In genomic region chr21:37363936-37364335, GRCh38 we compare ENCODE assay signal across 20 cellular contexts. TPM values are rescaled to one million over a fixed set of nuclear protein-coding genes. Genes with fewer than 3 reads are reported as not detected.
A peak's percentile ranks its signal among the peaks of the same experiment; 100 is the strongest.
DNase-seq lines count a peak whose midpoint lies in the region; ATAC-seq, FAIRE-seq and TF ChIP-seq lines count a peak whose summit lies in the region.
"Had no signal": no experiment of that assay in that cellular context is flagged by ENCODE, and none has a peak within 500 bp of the region (broad histone marks: within the 10 kb centered on the region; RNA-seq: fewer than 3 reads in every experiment).

No MANE protein-coding gene starts in this region.

- no TSS peak for BruUV-seq in Panc1 (replicated peaks; lab: Mats Ljungman, UMichigan)

- peaks cover 9% of the 10 kb centered on the region; the same call in 1 of the 2 replicates for H3K4me1 ChIP-seq in Panc1 (ENCODE audit: control insufficient read depth, insufficient read depth, low read length)
- H3K4me1 ChIP-seq in small intestine (ENCODE audit: control insufficient read depth in 2 of 2, insufficient read depth in 1 of 2, low read depth in 1 of 2, low read length in 1 of 2) = peaks cover 0 to 4% of the 10 kb centered on the region in 2 donors

- no peaks in the 10 kb centered on the region for H3K9me3 Mint-ChIP-seq in activated T-cell treated with anti-CD3 and anti-CD28 coated beads, Interleukin-2, amount 50 U/mL, for 4 hours
- H3K9me3 Mint-ChIP-seq in naive B cell (no peaks in the 10 kb centered on the region), type B pancreatic cell (no peaks in the 10 kb centered on the region)

- peak overlapping the region; percentile 16 for H3K4me3 Mint-ChIP-seq in activated T-cell treated with anti-CD3 and anti-CD28 coated beads, Interleukin-2, amount 50 U/mL, for 4 hours
- peak overlapping the region in 2 of 8 donors; percentile 98 to 99 for H3K4me3 Mint-ChIP-seq in naive B cell
- H3K4me3 Mint-ChIP-seq in type B pancreatic cell = no peak overlapping the region

- in situ Hi-C loops in Panc1 (cut with HindIII; ENCODE audit: low pct_unique_long_range_greater_than_20kb, low sequenced_read_pairs) = no loop called here

- H3K4me1 Mint-ChIP-seq in activated T-cell treated with anti-CD3 and anti-CD28 coated beads, Interleukin-2, amount 50 U/mL, for 4 hours (ENCODE audit: low read depth) = peaks cover 16% of the 10 kb centered on the region
- H3K4me1 Mint-ChIP-seq in naive B cell (peaks cover 15 to 29% (median 26%) of the 10 kb centered on the region in 3 donors), type B pancreatic cell (ENCODE audit: unreplicated experiment) (peaks cover 8% of the 10 kb centered on the region)

- peak overlapping the region; percentile 99; the same call in 1 of the 2 replicates for H3K27ac ChIP-seq in Panc1 (ENCODE audit: low read length)
- H3K27ac ChIP-seq in small intestine (ENCODE audit: low read depth in 1 of 2, low read length in 1 of 2) = no peak overlapping the region
- H3K27ac ChIP-seq: C4-2B, KMS-11 had no signal

- TF ChIP-seq CTCF in Panc1 (IDR thresholded peaks at IDR 0.05) (no peak), type B pancreatic cell (conservative IDR thresholded peaks at IDR 0.05) (no peak)

- intact Hi-C loops in Panc1 (cut with micrococcal nuclease; ENCODE audit: unreplicated experiment) = no loop called here

- H3K9me3 ChIP-seq in Panc1 (ENCODE audit: control insufficient read depth, insufficient read depth, low read depth, low read length) (no peaks in the 10 kb centered on the region), small intestine (ENCODE audit: control insufficient read depth, low read depth) (no peaks in the 10 kb centered on the region)

- no peaks in the 10 kb centered on the region for H3K27me3 ChIP-seq in Panc1 (ENCODE audit: control insufficient read depth, insufficient read depth, low read length)
- H3K27me3 ChIP-seq in small intestine (ENCODE audit: control insufficient read depth in 2 of 2, insufficient read depth in 2 of 2, low read length in 2 of 2) = no peaks in the 10 kb centered on the region

- 95 to 100% (median 100%) methylated on average over 1 of the region's 1 CpG for WGBS in small intestine, 3 donors

- no peak overlapping the region for H3K4me3 ChIP-seq in Panc1 (ENCODE audit: low read depth in 2 of 2, low read length in 2 of 2)
- no peak overlapping the region for H3K4me3 ChIP-seq in small intestine (ENCODE audit: low read depth in 1 of 2, low read length in 2 of 2)

- CTCF ChIA-PET in Panc1 (lab: Charles Lee) (no interaction called here), HEK293T (lab: Yijun Ruan, JAX) (no interaction called here)

- POLR2A ChIA-PET in Panc1 (lab: Charles Lee) (no interaction called here), HEK293T (lab: Yijun Ruan, JAX) (interaction anchor here (1.0 to 2.5 kb wide), 2 partner anchors 25 to 97 kb away, joined by 3 to 21 read pairs; partner anchors contain the start of gene VPS26C)

- no peak for DNase-seq in activated T-cell treated with anti-CD3 and anti-CD28 coated beads, Interleukin-2, amount 50 U/mL, for 4 hours
- no peak for DNase-seq in activated T-cell treated with anti-CD3 and anti-CD28 coated beads, Interleukin-2, amount 50 U/mL, for 1 hour
- DNase-seq in Panc1 (ENCODE audit: low read depth, low spot score) (no peak), naive B cell (no peak), type B pancreatic cell (ENCODE audit: extremely low spot score, unreplicated experiment) (no peak), HEK293T (ENCODE audit: extremely low spot score) (no peak), H54 (ENCODE audit: insufficient read length, low spot score) (no peak), small intestine (no peak)
- DNase-seq: Calu3; MM.1S; NCI-H1105; NCI-H1694 treated with DMSO at 0.1 percent for 48 hours; NCI-H69; NK-92 treated with Interleukin-12 subunit alpha and Interleukin-12 subunit beta, amount 100 ng/mL, for 24 hours had no signal

- no peak for TF ChIP-seq POLR2A in H54 (IDR thresholded peaks at IDR 0.05; ENCODE audit: low read depth, low read length)

- no peaks in the 10 kb centered on the region for H3K36me3 Mint-ChIP-seq in activated T-cell treated with anti-CD3 and anti-CD28 coated beads, Interleukin-2, amount 50 U/mL, for 4 hours (ENCODE audit: insufficient read depth)
- peaks cover 0 to 8% of the 10 kb centered on the region in 2 donors for H3K36me3 Mint-ChIP-seq in naive B cell
- H3K36me3 Mint-ChIP-seq in type B pancreatic cell = no peaks in the 10 kb centered on the region

- no peak for ATAC-seq in activated T-cell treated with anti-CD3 and anti-CD28 coated beads, Interleukin-2, amount 50 U/mL, for 4 hours
- no peak for ATAC-seq in Panc1
- no peak for ATAC-seq in naive B cell (ENCODE audit: low read depth in 2 of 2)
- ATAC-seq: GM12878, HCT116 had no signal

- H3K27me3 Mint-ChIP-seq in activated T-cell treated with anti-CD3 and anti-CD28 coated beads, Interleukin-2, amount 50 U/mL, for 4 hours (ENCODE audit: low read depth) = no peaks in the 10 kb centered on the region
- H3K27me3 Mint-ChIP-seq in naive B cell (no peaks in the 10 kb centered on the region), type B pancreatic cell (no peaks in the 10 kb centered on the region)

- H3K36me3 ChIP-seq in Panc1 (ENCODE audit: control insufficient read depth, insufficient read depth, low read length) (no peaks in the 10 kb centered on the region; the same call in 1 of the 2 replicates), small intestine (ENCODE audit: control insufficient read depth in 2 of 2, insufficient read depth in 2 of 2, low read length in 2 of 2) (no peaks in the 10 kb centered on the region)

- FAIRE-seq in H54 (lab: Jason Lieb, UNC) (no peak), small intestine (lab: Jason Lieb, UNC) (no peak)
- FAIRE-seq: A204.1, GM18507 had no signal

- H3K27ac Mint-ChIP-seq in naive B cell = peak overlapping the region in 4 of 6 donors; percentile 4 to 100 (median 75)
- H3K27ac Mint-ChIP-seq in type B pancreatic cell = peak overlapping the region; percentile 43

TF ChIP-seq in HEK293T, 16 proteins besides CTCF, POLR2A, EP300 and RAD21:
- TF ChIP-seq PKNOX1 (IDR thresholded peaks at IDR 0.05) (no peak), FOXK2 (IDR thresholded peaks at IDR 0.05) (no peak), NFRKB (IDR thresholded peaks at IDR 0.05) (no peak), FOXM1 (IDR thresholded peaks at IDR 0.05; ENCODE audit: borderline replicate concordance) (no peak), TARDBP (IDR thresholded peaks at IDR 0.05) (no peak), ZNF384 (IDR thresholded peaks at IDR 0.05) (no peak), HDGF (IDR thresholded peaks at IDR 0.05; ENCODE audit: borderline replicate concordance) (no peak), CTBP1 (IDR thresholded peaks at IDR 0.05; ENCODE audit: borderline replicate concordance) (no peak)

RNA-seq across cellular contexts. Expression of gene DYRK1A, which starts 2.6 kb away (rescaled TPM):
- total RNA-seq in activated T-cell treated with anti-CD3 and anti-CD28 coated beads, Interleukin-2, amount 50 U/mL, for 4 hours = 10 to 100 TPM; 53.8 to 60.1 (median 56.1) TPM
- 36.1 TPM for total RNA-seq in Panc1 (2021; ENCODE audit: unreplicated experiment)
- 11.2 TPM for polyA plus RNA-seq in Panc1 (2012; ENCODE audit: insufficient read length)
- 10 to 100 TPM in 3 of 6 donors, 1 to 10 TPM in 3; 5.9 to 14.3 (median 10.2) TPM for polyA plus RNA-seq in naive B cell (ENCODE audit: low read depth in 6 of 6)
- total RNA-seq in type B pancreatic cell (ENCODE audit: low replicate concordance) = 63.0 and 70.6 TPM in 2 replicates
- polyA plus RNA-seq in small intestine = 10 to 100 TPM; 10.5 to 19.6 (median 14.5) TPM
